In genomic region chr21:33855190-33855589, GRCh38 we compare ENCODE assay signal across 17 cellular contexts.
A peak's percentile ranks its signal among the peaks of the same experiment; 100 is the strongest.
DNase-seq lines count a peak whose midpoint lies in the region; ATAC-seq, FAIRE-seq and TF ChIP-seq lines count a peak whose summit lies in the region.
"Had no signal": no experiment of that assay in that cellular context is flagged by ENCODE, and none has a peak within 500 bp of the region (broad histone marks: within the 10 kb centered on the region; RNA-seq: fewer than 3 reads in every experiment).

No MANE protein-coding gene starts in this region.

- H3F3A ChIP-seq in DOHH2 (ENCODE audit: control insufficient read depth, insufficient read depth): no peaks in the 10 kb centered on the region
- H3F3A ChIP-seq in SU-DHL-6 (ENCODE audit: insufficient read depth): no peaks in the 10 kb centered on the region

- H3K36me3 Mint-ChIP-seq in immature natural killer cell: no peaks in the 10 kb centered on the region

- H3K9me2 ChIP-seq in DOHH2 (replicated peaks; ENCODE audit: control insufficient read depth, low read length): no peaks in the 10 kb centered on the region
- H3K9me2 ChIP-seq in SU-DHL-6 (replicated peaks; ENCODE audit: insufficient read depth, low read length): no peaks in the 10 kb centered on the region

- peak; percentile 58 for TF ChIP-seq CTCF in DOHH2 (IDR thresholded peaks at IDR 0.05; ENCODE audit: low read depth, low read length, poor library complexity, severe bottlenecking)
- TF ChIP-seq CTCF in SU-DHL-6 (IDR thresholded peaks at IDR 0.05; ENCODE audit: insufficient read depth, low read length, poor library complexity, severe bottlenecking): peak; percentile 32
- no peak for TF ChIP-seq CTCF in HepG2 (CRISPR knock-in tag; IDR thresholded peaks at IDR 0.05)

- H3K4me2 ChIP-seq in DOHH2 (ENCODE audit: low read length) (no peak overlapping the region), SU-DHL-6 (ENCODE audit: low read depth, low read length, poor library complexity, severe bottlenecking) (no peak overlapping the region), HepG2 (ENCODE audit: low read depth, low read length) (no peak overlapping the region)
- H3K4me2 ChIP-seq: BLaER1, PC-9 had no signal

- no peaks in the 10 kb centered on the region for H3K27me3 ChIP-seq in DOHH2 (ENCODE audit: control insufficient read depth, low read length)
- no peaks in the 10 kb centered on the region for H3K27me3 ChIP-seq in SU-DHL-6 (ENCODE audit: low read length)
- peaks cover 2 to 14% of the 10 kb centered on the region in 2 experiments; a peak in 4 of 5 replicates for H3K27me3 ChIP-seq in HepG2 (ENCODE audit: control insufficient read depth in 1 of 2, insufficient read depth in 2 of 2, low read length in 2 of 2)
- H3K27me3 ChIP-seq: BLaER1, neutrophil had no signal

- H3K4me1 Mint-ChIP-seq in immature natural killer cell: no peaks in the 10 kb centered on the region

- no TSS peak for BruUV-seq in HepG2 (replicated peaks; lab: Mats Ljungman, UMichigan)

- H3K27ac Mint-ChIP-seq in immature natural killer cell: no peak overlapping the region

- ATAC-seq in HepG2 (peak; percentile 63), GM21737 (IDR thresholded peaks at IDR 0.05; ENCODE audit: unreplicated experiment) (no peak)
- ATAC-seq: left colon had no signal

- no peak overlapping the region for H3K4me3 Mint-ChIP-seq in immature natural killer cell
- H3K4me3 Mint-ChIP-seq: brain had no signal

- TF ChIP-seq POLR2A in HepG2 (IDR thresholded peaks at IDR 0.05; ENCODE audit: insufficient read depth in 1 of 2, low read depth in 2 of 2, low read length in 2 of 2): no peak

- WGBS in HepG2 (ENCODE audit: low lambda C conversion rate): 53% methylated on average over 5 of the region's 6 CpGs

- in situ Hi-C loops in HepG2 (cut with HindIII; ENCODE audit: extremely low pct_ligation_motif_present, low pct_unique_long_range_greater_than_20kb): no loop called here

- TF ChIP-seq RAD21 in HepG2 (CRISPR knock-in tag; IDR thresholded peaks at IDR 0.05): no peak

- POLR2A ChIA-PET in HepG2 (lab: Yijun Ruan, JAX): no interaction called here

- H3K27me3 Mint-ChIP-seq in immature natural killer cell (ENCODE audit: low read depth in 3 of 3): peaks cover 0 to 6% (median 2%) of the 10 kb centered on the region in 3 donors
- H3K27me3 Mint-ChIP-seq: brain had no signal

- H4K20me1 ChIP-seq in DOHH2 (ENCODE audit: control insufficient read depth, insufficient read depth, low read depth, low read length) (no peaks in the 10 kb centered on the region), SU-DHL-6 (ENCODE audit: low read depth, low read length) (no peaks in the 10 kb centered on the region), HepG2 (ENCODE audit: insufficient read depth, low read length) (no peaks in the 10 kb centered on the region)
- H4K20me1 ChIP-seq: BLaER1 had no signal

- H2AFZ ChIP-seq in SU-DHL-6 (ENCODE audit: low read depth, low read length, severe bottlenecking) (no peak overlapping the region), HepG2 (ENCODE audit: low read length) (no peak overlapping the region)
- H2AFZ ChIP-seq: PC-9 had no signal

- H3K27ac ChIP-seq in DOHH2 (ENCODE audit: low read depth, low read length) (no peak overlapping the region), SU-DHL-6 (ENCODE audit: low read depth, low read length) (no peak overlapping the region), HepG2 (ENCODE audit: extremely low read length, insufficient read depth, low read length) (no peak overlapping the region)
- H3K27ac ChIP-seq: BLaER1, neutrophil, PC-9 had no signal

- H3K9me3 ChIP-seq in DOHH2 (ENCODE audit: control insufficient read depth, insufficient read depth, low read length) (no peaks in the 10 kb centered on the region), SU-DHL-6 (ENCODE audit: insufficient read depth, low read length) (no peaks in the 10 kb centered on the region), HepG2 (ENCODE audit: low read length) (no peaks in the 10 kb centered on the region)
- H3K9me3 ChIP-seq: BLaER1, neutrophil had no signal

- no peak for TF ChIP-seq EP300 in HepG2 (IDR thresholded peaks at IDR 0.05; ENCODE audit: low read depth in 2 of 2, low read length in 2 of 2)
- no peak for TF ChIP-seq EP300 in HepG2 (CRISPR knock-in tag; IDR thresholded peaks at IDR 0.05; ENCODE audit: borderline replicate concordance)

- DNase-seq in Jurkat, Clone E6-1 (ENCODE audit: low read depth, low spot score): peak; percentile 14
- DNase-seq in HepG2 (ENCODE audit: low spot score) (peak; percentile 23), immature natural killer cell (no peak), NCI-H1930 (lab: John Stamatoyannopoulos, UW) (no peak), SIG-M5 (lab: John Stamatoyannopoulos, UW) (no peak)
- DNase-seq: activated naive CD4-positive, alpha-beta T cell treated with anti-CD3 and anti-CD28 coated beads, Interleukin-2, amount 50 U/mL, for 16 hours; effector CD4-positive, alpha-beta T cell; left colon; NCI-H446 treated with DMSO at 0.1 percent for 48 hours; stimulated activated CD4-positive, alpha-beta T cell treated with anti-CD3 and anti-CD28 coated beads, Interleukin-4, amount 100 ng/mL, for 24 hours had no signal

- H3K79me2 ChIP-seq in DOHH2 (ENCODE audit: control insufficient read depth, low read length): no peaks in the 10 kb centered on the region
- no peaks in the 10 kb centered on the region for H3K79me2 ChIP-seq in SU-DHL-6 (ENCODE audit: insufficient read depth, low read length)
- no peaks in the 10 kb centered on the region for H3K79me2 ChIP-seq in HepG2 (ENCODE audit: insufficient read depth, low read length)

- H3K4me1 ChIP-seq in DOHH2 (ENCODE audit: control insufficient read depth, low read length) (no peaks in the 10 kb centered on the region), HepG2 (ENCODE audit: insufficient read depth, low read length) (peaks cover 27% of the 10 kb centered on the region)
- H3K4me1 ChIP-seq: BLaER1 had no signal

- no peak for FAIRE-seq in HepG2 (lab: Jason Lieb, UNC)

- H3K36me3 ChIP-seq in DOHH2 (ENCODE audit: control insufficient read depth, low read length) (no peaks in the 10 kb centered on the region), SU-DHL-6 (ENCODE audit: low read length) (no peaks in the 10 kb centered on the region), HepG2 (replicated peaks in 1 of 2; ENCODE audit: control insufficient read depth in 1 of 2, insufficient read depth in 2 of 2, low read length in 2 of 2) (no peaks in the 10 kb centered on the region)
- H3K36me3 ChIP-seq: BLaER1, neutrophil had no signal

- CTCF ChIA-PET in HepG2 (lab: Yijun Ruan, JAX; ENCODE audit: low intra/inter-chr PET ratio, low total read pairs): no interaction called here

- no peaks in the 10 kb centered on the region for H3K9me3 Mint-ChIP-seq in immature natural killer cell

- H3K9ac ChIP-seq in SU-DHL-6 (ENCODE audit: low read length) (no peak overlapping the region), HepG2 (ENCODE audit: insufficient read depth, low read depth, low read length) (no peak overlapping the region)
- H3K9ac ChIP-seq: BLaER1 had no signal

- intact Hi-C loops in HepG2 (cut with micrococcal nuclease; ENCODE audit: unreplicated experiment): no loop called here

- H3K4me3 ChIP-seq in DOHH2 (ENCODE audit: low read length): no peak overlapping the region
- H3K4me3 ChIP-seq in Jurkat, Clone E6-1 (ENCODE audit: low read length): no peak overlapping the region
- no peak overlapping the region for H3K4me3 ChIP-seq in SU-DHL-6 (ENCODE audit: insufficient read depth, low read length, poor library complexity, severe bottlenecking)
- H3K4me3 ChIP-seq in HepG2 (replicated peaks in 1 of 3; ENCODE audit: insufficient read depth in 1 of 3, low read depth in 2 of 3, low read length in 3 of 3): no peak overlapping the region
- H3K4me3 ChIP-seq: BLaER1, PC-9 had no signal

TF ChIP-seq in HepG2, 621 proteins besides CTCF, POLR2A, EP300 and RAD21 (continues in another document):
- TF ChIP-seq STAG1 (CRISPR knock-in tag; IDR thresholded peaks at IDR 0.05): 0 out of 2 replicates have a peak, but pooled peaks have one; percentile 14
- TF ChIP-seq, protein P1, sequence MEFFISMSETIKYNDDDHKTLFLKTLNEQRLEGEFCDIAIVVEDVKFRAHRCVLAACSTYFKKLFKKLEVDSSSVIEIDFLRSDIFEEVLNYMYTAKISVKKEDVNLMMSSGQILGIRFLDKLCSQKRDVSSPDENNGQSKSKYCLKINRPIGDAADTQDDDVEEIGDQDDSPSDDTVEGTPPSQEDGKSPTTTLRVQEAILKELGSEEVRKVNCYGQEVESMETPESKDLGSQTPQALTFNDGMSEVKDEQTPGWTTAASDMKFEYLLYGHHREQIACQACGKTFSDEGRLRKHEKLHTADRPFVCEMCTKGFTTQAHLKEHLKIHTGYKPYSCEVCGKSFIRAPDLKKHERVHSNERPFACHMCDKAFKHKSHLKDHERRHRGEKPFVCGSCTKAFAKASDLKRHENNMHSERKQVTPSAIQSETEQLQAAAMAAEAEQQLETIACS (CRISPR knock-in tag; IDR thresholded peaks at IDR 0.05): no peak
- TF ChIP-seq ZNF235 (CRISPR knock-in tag; IDR thresholded peaks at IDR 0.05; ENCODE audit: borderline replicate concordance): no peak
- no peak for TF ChIP-seq POLR2AphosphoS2 (IDR thresholded peaks at IDR 0.05; ENCODE audit: low read depth, low read length)

Comparison
In these comparisons a context has a peak if more than half of its experiments do, and no peak if none do; other contexts are left out.
1. DNase-seq: peak in Jurkat, Clone E6-1 (single experiment) and HepG2 (single experiment); none in immature natural killer cell (0 of 3), NCI-H1930 (0 of 2) and SIG-M5 (single experiment).